1 cellular context compared by ENCODE assay signal in the genomic region with DNA sequence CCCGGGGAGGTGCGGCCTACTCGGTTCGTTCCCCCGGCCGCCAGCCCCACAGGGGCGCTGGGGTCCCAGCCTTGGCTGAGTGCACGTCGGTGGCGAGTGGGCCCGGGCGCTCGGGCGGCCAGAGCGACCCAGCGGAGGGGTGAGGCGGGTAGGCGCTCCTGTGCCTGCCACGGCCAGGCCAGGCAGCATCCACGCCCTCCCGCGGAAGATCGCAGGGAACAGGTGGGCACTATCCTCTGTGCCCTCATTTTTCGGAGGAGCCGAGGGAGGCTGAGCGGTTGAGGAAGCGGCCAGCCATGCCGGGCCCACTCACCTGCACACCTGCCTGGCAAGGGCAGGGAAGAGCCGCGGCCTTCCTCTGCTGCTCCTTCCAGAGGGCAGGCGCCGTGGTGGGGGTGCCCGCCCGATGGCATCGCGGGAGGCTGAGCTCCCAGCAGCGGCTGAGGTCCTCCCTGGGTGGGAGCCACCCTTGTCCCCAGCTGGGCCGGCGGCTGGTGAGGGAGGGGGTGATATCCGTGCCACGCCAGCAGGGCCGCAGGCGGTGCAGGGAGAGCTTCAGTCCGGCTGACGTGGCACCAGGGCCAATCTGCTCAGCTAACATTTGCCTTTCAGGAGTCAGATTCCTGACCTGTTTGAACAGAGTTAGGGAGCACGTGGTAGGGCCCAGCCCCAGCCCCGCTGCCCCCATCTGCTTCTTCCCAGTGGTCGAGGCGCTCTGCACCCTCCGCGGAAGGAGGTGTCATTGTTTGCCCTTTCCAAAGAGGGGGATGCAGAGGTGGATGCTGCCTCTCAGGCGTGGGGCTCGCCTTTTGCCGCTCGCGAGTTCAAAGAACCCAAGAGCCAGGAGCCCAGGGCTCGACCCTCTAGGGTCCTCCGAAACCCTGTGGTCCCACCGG.
TF ChIP-seq lines count a peak whose summit lies in the region.

No MANE protein-coding gene starts in this region.

TF ChIP-seq in HepG2, 621 proteins besides CTCF, POLR2A, EP300 and RAD21 (continued from another document and continues in another):
- TF ChIP-seq, protein P1, sequence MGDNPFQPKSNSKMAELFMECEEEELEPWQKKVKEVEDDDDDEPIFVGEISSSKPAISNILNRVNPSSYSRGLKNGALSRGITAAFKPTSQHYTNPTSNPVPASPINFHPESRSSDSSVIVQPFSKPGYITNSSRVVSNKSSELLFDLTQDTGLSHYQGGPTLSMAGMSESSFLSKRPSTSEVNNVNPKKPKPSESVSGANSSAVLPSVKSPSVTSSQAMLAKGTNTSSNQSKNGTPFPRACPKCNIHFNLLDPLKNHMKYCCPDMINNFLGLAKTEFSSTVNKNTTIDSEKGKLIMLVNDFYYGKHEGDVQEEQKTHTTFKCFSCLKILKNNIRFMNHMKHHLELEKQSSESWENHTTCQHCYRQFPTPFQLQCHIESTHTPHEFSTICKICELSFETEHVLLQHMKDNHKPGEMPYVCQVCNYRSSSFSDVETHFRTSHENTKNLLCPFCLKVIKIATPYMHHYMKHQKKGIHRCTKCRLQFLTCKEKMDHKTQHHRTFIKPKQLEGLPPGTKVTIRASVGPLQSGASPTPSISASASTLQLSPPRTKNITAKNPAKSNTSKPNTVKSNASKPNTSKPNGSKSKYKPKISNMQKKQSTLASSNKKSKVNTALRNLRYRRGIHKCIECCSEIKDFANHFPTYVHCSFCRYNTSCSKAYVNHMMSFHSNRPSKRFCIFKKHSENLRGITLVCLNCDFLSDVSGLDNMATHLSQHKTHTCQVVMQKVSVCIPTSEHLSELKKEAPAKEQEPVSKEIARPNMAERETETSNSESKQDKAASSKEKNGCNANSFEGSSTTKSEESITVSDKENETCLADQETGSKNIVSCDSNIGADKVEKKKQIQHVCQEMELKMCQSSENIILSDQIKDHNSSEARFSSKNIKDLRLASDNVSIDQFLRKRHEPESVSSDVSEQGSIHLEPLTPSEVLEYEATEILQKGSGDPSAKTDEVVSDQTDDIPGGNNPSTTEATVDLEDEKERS (CRISPR knock-in tag; IDR thresholded peaks at IDR 0.05), result no peak
- TF ChIP-seq ZNF382 (CRISPR knock-in tag; IDR thresholded peaks at IDR 0.05; ENCODE audit: borderline replicate concordance) (no peak), NR2F2 (IDR thresholded peaks at IDR 0.05; ENCODE audit: borderline replicate concordance, low read depth) (no peak), KMT2A (CRISPR knock-in tag; IDR thresholded peaks at IDR 0.05) (no peak; the same call in 1 of the 2 replicates), SRSF1 (optimal IDR thresholded peaks at IDR 0.05; ENCODE audit: low read depth, low read length) (no peak), DR1 (CRISPR knock-in tag; IDR thresholded peaks at IDR 0.05) (0 out of 2 replicates have a peak, but pooled peaks have one; percentile 5), ZNF878 (CRISPR knock-in tag; IDR thresholded peaks at IDR 0.05) (no peak), IRX3 (CRISPR knock-in tag; IDR thresholded peaks at IDR 0.05; ENCODE audit: borderline replicate concordance, low read depth) (no peak), ZNF354B (CRISPR knock-in tag; IDR thresholded peaks at IDR 0.05) (0 out of 2 replicates have a peak, but pooled peaks have one; percentile 33), GTF3A (CRISPR knock-in tag; conservative IDR thresholded peaks at IDR 0.05) (no peak), NR2C2 (CRISPR knock-in tag; IDR thresholded peaks at IDR 0.05; ENCODE audit: borderline replicate concordance) (no peak), TOE1 (CRISPR knock-in tag; IDR thresholded peaks at IDR 0.05) (no peak), ZNF235 (CRISPR knock-in tag; IDR thresholded peaks at IDR 0.05; ENCODE audit: borderline replicate concordance) (no peak), ZNF264 (CRISPR knock-in tag; IDR thresholded peaks at IDR 0.05) (peak; percentile 69; the same call in 1 of the 2 replicates), GTF2F1 (IDR thresholded peaks at IDR 0.05; ENCODE audit: low read length) (no peak), HDAC6 (IDR thresholded peaks at IDR 0.05; ENCODE audit: low read depth, low read length) (no peak), ZNF891 (CRISPR knock-in tag; IDR thresholded peaks at IDR 0.05) (peak; percentile 5; the same call in 1 of the 2 replicates), NFIB (CRISPR knock-in tag; IDR thresholded peaks at IDR 0.05; ENCODE audit: borderline replicate concordance) (no peak), PHF5A (CRISPR knock-in tag; IDR thresholded peaks at IDR 0.05; ENCODE audit: low read depth, unreplicated experiment) (no peak), ZNF3 (CRISPR knock-in tag; IDR thresholded peaks at IDR 0.05) (no peak), GFI1 (CRISPR knock-in tag; IDR thresholded peaks at IDR 0.05; ENCODE audit: borderline replicate concordance) (peak; percentile 14; the same call in 1 of the 2 replicates), ZNF253 (CRISPR knock-in tag; IDR thresholded peaks at IDR 0.05; ENCODE audit: borderline replicate concordance) (no peak), ZNF263 (CRISPR knock-in tag; IDR thresholded peaks at IDR 0.05) (no peak; the same call in 1 of the 2 replicates), ZNF441 (CRISPR knock-in tag; IDR thresholded peaks at IDR 0.05; ENCODE audit: borderline replicate concordance) (no peak), NCOR1 (IDR thresholded peaks at IDR 0.05; ENCODE audit: borderline replicate concordance, low read length) (no peak), POLR2AphosphoS5 (IDR thresholded peaks at IDR 0.05; ENCODE audit: low read depth, low read length) (0 out of 2 replicates have a peak, but pooled peaks have one; percentile 39), SCMH1 (CRISPR knock-in tag; IDR thresholded peaks at IDR 0.05; ENCODE audit: borderline replicate concordance) (no peak), KDM6A (CRISPR knock-in tag; IDR thresholded peaks at IDR 0.05; ENCODE audit: low read depth) (no peak), ISX (CRISPR knock-in tag; conservative IDR thresholded peaks at IDR 0.05) (no peak), RNF2 (conservative IDR thresholded peaks at IDR 0.05; ENCODE audit: low read depth) (0 out of 2 replicates have a peak, but pooled peaks have one; percentile 45)
- TF ChIP-seq, protein P2, sequence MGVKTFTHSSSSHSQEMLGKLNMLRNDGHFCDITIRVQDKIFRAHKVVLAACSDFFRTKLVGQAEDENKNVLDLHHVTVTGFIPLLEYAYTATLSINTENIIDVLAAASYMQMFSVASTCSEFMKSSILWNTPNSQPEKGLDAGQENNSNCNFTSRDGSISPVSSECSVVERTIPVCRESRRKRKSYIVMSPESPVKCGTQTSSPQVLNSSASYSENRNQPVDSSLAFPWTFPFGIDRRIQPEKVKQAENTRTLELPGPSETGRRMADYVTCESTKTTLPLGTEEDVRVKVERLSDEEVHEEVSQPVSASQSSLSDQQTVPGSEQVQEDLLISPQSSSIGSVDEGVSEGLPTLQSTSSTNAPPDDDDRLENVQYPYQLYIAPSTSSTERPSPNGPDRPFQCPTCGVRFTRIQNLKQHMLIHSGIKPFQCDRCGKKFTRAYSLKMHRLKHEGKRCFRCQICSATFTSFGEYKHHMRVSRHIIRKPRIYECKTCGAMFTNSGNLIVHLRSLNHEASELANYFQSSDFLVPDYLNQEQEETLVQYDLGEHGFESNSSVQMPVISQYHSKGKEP (CRISPR knock-in tag; IDR thresholded peaks at IDR 0.05), result no peak
- TF ChIP-seq, protein P3, sequence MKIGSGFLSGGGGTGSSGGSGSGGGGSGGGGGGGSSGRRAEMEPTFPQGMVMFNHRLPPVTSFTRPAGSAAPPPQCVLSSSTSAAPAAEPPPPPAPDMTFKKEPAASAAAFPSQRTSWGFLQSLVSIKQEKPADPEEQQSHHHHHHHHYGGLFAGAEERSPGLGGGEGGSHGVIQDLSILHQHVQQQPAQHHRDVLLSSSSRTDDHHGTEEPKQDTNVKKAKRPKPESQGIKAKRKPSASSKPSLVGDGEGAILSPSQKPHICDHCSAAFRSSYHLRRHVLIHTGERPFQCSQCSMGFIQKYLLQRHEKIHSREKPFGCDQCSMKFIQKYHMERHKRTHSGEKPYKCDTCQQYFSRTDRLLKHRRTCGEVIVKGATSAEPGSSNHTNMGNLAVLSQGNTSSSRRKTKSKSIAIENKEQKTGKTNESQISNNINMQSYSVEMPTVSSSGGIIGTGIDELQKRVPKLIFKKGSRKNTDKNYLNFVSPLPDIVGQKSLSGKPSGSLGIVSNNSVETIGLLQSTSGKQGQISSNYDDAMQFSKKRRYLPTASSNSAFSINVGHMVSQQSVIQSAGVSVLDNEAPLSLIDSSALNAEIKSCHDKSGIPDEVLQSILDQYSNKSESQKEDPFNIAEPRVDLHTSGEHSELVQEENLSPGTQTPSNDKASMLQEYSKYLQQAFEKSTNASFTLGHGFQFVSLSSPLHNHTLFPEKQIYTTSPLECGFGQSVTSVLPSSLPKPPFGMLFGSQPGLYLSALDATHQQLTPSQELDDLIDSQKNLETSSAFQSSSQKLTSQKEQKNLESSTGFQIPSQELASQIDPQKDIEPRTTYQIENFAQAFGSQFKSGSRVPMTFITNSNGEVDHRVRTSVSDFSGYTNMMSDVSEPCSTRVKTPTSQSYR (CRISPR knock-in tag; IDR thresholded peaks at IDR 0.05; ENCODE audit: borderline replicate concordance), result no peak
- TF ChIP-seq, protein P4, sequence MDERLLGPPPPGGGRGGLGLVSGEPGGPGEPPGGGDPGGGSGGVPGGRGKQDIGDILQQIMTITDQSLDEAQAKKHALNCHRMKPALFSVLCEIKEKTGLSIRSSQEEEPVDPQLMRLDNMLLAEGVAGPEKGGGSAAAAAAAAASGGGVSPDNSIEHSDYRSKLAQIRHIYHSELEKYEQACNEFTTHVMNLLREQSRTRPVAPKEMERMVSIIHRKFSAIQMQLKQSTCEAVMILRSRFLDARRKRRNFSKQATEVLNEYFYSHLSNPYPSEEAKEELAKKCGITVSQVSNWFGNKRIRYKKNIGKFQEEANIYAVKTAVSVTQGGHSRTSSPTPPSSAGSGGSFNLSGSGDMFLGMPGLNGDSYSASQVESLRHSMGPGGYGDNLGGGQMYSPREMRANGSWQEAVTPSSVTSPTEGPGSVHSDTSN (CRISPR knock-in tag; IDR thresholded peaks at IDR 0.05), result no peak
- TF ChIP-seq, protein P5, sequence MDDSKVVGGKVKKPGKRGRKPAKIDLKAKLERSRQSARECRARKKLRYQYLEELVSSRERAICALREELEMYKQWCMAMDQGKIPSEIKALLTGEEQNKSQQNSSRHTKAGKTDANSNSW (CRISPR knock-in tag; IDR thresholded peaks at IDR 0.05; ENCODE audit: borderline replicate concordance), result no peak
- TF ChIP-seq, protein P6, sequence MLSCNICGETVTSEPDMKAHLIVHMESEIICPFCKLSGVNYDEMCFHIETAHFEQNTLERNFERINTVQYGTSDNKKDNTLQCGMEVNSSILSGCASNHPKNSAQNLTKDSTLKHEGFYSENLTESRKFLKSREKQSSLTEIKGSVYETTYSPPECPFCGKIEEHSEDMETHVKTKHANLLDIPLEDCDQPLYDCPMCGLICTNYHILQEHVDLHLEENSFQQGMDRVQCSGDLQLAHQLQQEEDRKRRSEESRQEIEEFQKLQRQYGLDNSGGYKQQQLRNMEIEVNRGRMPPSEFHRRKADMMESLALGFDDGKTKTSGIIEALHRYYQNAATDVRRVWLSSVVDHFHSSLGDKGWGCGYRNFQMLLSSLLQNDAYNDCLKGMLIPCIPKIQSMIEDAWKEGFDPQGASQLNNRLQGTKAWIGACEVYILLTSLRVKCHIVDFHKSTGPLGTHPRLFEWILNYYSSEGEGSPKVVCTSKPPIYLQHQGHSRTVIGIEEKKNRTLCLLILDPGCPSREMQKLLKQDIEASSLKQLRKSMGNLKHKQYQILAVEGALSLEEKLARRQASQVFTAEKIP (CRISPR knock-in tag; IDR thresholded peaks at IDR 0.05; ENCODE audit: borderline replicate concordance), result no peak
- TF ChIP-seq, protein P7, sequence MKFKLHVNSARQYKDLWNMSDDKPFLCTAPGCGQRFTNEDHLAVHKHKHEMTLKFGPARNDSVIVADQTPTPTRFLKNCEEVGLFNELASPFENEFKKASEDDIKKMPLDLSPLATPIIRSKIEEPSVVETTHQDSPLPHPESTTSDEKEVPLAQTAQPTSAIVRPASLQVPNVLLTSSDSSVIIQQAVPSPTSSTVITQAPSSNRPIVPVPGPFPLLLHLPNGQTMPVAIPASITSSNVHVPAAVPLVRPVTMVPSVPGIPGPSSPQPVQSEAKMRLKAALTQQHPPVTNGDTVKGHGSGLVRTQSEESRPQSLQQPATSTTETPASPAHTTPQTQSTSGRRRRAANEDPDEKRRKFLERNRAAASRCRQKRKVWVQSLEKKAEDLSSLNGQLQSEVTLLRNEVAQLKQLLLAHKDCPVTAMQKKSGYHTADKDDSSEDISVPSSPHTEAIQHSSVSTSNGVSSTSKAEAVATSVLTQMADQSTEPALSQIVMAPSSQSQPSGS (CRISPR knock-in tag; IDR thresholded peaks at IDR 0.05), result no peak
- TF ChIP-seq, protein P8, sequence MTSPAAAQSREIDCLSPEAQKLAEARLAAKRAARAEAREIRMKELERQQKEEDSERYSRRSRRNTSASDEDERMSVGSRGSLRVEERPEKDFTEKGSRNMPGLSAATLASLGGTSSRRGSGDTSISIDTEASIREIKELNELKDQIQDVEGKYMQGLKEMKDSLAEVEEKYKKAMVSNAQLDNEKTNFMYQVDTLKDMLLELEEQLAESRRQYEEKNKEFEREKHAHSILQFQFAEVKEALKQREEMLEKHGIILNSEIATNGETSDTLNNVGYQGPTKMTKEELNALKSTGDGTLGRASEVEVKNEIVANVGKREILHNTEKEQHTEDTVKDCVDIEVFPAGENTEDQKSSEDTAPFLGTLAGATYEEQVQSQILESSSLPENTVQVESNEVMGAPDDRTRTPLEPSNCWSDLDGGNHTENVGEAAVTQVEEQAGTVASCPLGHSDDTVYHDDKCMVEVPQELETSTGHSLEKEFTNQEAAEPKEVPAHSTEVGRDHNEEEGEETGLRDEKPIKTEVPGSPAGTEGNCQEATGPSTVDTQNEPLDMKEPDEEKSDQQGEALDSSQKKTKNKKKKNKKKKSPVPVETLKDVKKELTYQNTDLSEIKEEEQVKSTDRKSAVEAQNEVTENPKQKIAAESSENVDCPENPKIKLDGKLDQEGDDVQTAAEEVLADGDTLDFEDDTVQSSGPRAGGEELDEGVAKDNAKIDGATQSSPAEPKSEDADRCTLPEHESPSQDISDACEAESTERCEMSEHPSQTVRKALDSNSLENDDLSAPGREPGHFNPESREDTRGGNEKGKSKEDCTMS (CRISPR knock-in tag; conservative IDR thresholded peaks at IDR 0.05), result no peak
- TF ChIP-seq, protein P9, sequence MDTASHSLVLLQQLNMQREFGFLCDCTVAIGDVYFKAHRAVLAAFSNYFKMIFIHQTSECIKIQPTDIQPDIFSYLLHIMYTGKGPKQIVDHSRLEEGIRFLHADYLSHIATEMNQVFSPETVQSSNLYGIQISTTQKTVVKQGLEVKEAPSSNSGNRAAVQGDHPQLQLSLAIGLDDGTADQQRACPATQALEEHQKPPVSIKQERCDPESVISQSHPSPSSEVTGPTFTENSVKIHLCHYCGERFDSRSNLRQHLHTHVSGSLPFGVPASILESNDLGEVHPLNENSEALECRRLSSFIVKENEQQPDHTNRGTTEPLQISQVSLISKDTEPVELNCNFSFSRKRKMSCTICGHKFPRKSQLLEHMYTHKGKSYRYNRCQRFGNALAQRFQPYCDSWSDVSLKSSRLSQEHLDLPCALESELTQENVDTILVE (CRISPR knock-in tag; IDR thresholded peaks at IDR 0.05), result no peak
- TF ChIP-seq, protein P10, sequence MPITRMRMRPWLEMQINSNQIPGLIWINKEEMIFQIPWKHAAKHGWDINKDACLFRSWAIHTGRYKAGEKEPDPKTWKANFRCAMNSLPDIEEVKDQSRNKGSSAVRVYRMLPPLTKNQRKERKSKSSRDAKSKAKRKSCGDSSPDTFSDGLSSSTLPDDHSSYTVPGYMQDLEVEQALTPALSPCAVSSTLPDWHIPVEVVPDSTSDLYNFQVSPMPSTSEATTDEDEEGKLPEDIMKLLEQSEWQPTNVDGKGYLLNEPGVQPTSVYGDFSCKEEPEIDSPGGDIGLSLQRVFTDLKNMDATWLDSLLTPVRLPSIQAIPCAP (CRISPR knock-in tag; IDR thresholded peaks at IDR 0.05; ENCODE audit: low read depth), result no peak
- TF ChIP-seq, protein P11, sequence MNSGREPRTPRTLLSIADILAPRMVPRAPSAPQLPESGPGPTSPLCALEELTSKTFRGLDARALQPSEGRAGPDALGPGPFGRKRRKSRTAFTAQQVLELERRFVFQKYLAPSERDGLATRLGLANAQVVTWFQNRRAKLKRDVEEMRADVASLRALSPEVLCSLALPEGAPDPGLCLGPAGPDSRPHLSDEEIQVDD (CRISPR knock-in tag; IDR thresholded peaks at IDR 0.05; ENCODE audit: borderline replicate concordance), result no peak
